Comparison of ENCODE assay signal across 28 cellular contexts in the genomic region with DNA sequence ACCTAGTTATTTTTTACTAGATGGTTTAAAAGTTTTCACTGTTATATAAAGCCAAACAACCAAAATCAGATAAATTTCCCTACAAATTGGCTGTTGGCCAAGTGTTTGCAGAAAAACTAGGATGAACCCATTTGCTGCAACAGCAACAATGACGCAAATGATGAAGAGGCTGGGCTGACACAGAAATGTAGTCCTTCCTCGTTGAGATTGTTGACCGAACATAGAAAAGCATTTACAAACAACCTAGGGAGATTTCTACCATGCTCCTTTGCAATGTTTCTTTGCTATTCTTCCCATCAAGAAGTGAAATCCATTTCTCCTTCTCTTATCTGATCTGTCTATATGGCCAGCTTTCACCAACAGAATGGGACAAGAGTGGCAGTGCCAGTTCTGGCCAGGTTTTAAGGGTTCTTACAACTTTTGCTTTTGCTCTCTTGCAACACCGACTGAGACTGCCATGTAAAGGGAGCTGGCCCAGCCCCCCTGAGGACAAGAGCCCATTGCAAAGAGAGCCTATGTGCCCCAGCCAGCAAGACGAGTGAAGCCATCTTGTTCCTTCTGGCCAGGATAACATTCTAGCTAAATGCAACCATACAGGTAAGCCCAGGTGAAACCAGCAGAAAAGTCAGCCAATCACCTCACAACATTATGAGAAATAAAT.
DNase-seq lines count a peak whose midpoint lies in the region; ATAC-seq and TF ChIP-seq lines count a peak whose summit lies in the region.
"Had no signal": no experiment of that assay in that cellular context is flagged by ENCODE, and none has a peak within 500 bp of the region (broad histone marks: within the 10 kb centered on the region; RNA-seq: fewer than 3 reads in every experiment).

No MANE protein-coding gene starts in this region.

- ATAC-seq in RWPE2 (ENCODE audit: low read depth), result no peak
- ATAC-seq: activated naive CD4-positive, alpha-beta T cell treated with anti-CD3 and anti-CD28 coated beads, Interleukin-2, amount 50 U/mL, for 72 hours; natural killer cell treated with Interleukin-12 subunit alpha and Interleukin-12 subunit beta and Interleukin-15 and Interleukin-18, amount 100 ng/mL, for 72 hours had no signal

- POLR2A ChIA-PET in HEK293 (lab: Yijun Ruan, JAX), result no interaction called here

- no peaks in the 10 kb centered on the region for H3K36me3 ChIP-seq in HEK293 (ENCODE audit: control insufficient read depth in 2 of 2, insufficient read depth in 1 of 2, low read length in 2 of 2)
- H3K36me3 ChIP-seq in RWPE2 (ENCODE audit: low read depth), result no peaks in the 10 kb centered on the region
- H3K36me3 ChIP-seq: ascending aorta, left ventricle myocardium inferior, transverse colon had no signal

- peak overlapping the region; percentile 58 for H3K27ac Mint-ChIP-seq in osteocyte (ENCODE audit: unreplicated experiment)
- H3K27ac Mint-ChIP-seq: activated B cell treated with CpG ODN at 0.5 μM for 24 hours; activated naive CD4-positive, alpha-beta T cell treated with anti-CD3 and anti-CD28 coated beads, Interleukin-2, amount 50 U/mL, for 72 hours; CD4-positive, alpha-beta memory T cell; natural killer cell treated with Interleukin-12 subunit alpha and Interleukin-12 subunit beta and Interleukin-15 and Interleukin-18, amount 100 ng/mL, for 72 hours had no signal

- DNase-seq in RWPE2 (ENCODE audit: low spot score) (no peak), fibroblast of mammary gland (ENCODE audit: low read depth) (peak; percentile 63), osteocyte (ENCODE audit: extremely low spot score, unreplicated experiment) (no peak), islet precursor cell (no peak), NK-92 (lab: John Stamatoyannopoulos, UW; ENCODE audit: unreplicated experiment) (no peak), Ammon's horn (ENCODE audit: low spot score) (no peak)
- DNase-seq in stimulated activated CD4-positive, alpha-beta T cell treated with anti-CD3 and anti-CD28 coated beads, Interleukin-2, amount 100 ng/mL, for 24 hours, result no peak
- DNase-seq: activated B cell treated with CpG ODN at 0.5 μM for 24 hours; activated CD4-positive, alpha-beta T cell treated with anti-CD3 and anti-CD28 coated beads, Interleukin-2, amount 50 U/mL, for 48 hours; activated CD8-positive, alpha-beta memory T cell treated with anti-CD3 and anti-CD28 coated beads, Interleukin-2, amount 50 U/mL, for 4 hours; CD4-positive, alpha-beta memory T cell; dermis blood vessel endothelial cell; GF-D8; GOT3; head of caudate nucleus; left ventricle myocardium inferior; midbrain; NCI-H1694 treated with DMSO at 0.1 percent for 48 hours; NCI-H226; NCI-H774; stimulated activated CD8-positive, alpha-beta memory T cell treated with anti-CD3 and anti-CD28 coated beads, Interleukin-4, amount 100 ng/mL, for 48 hours; SW 1271; transverse colon had no signal

- no peaks in the 10 kb centered on the region for H3K36me3 Mint-ChIP-seq in osteocyte (ENCODE audit: unreplicated experiment)
- H3K36me3 Mint-ChIP-seq: activated naive CD4-positive, alpha-beta T cell treated with anti-CD3 and anti-CD28 coated beads, Interleukin-2, amount 50 U/mL, for 72 hours; CD4-positive, alpha-beta memory T cell; natural killer cell treated with Interleukin-12 subunit alpha and Interleukin-12 subunit beta and Interleukin-15 and Interleukin-18, amount 100 ng/mL, for 72 hours had no signal

- H3K4me3 ChIP-seq in HEK293 (ENCODE audit: low read depth, low read length), result no peak overlapping the region
- no peak overlapping the region for H3K4me3 ChIP-seq in RWPE2 (ENCODE audit: severe bottlenecking)
- no peak overlapping the region for H3K4me3 ChIP-seq in fibroblast of mammary gland (ENCODE audit: control insufficient read depth, low read depth, low read length)
- H3K4me3 ChIP-seq: ascending aorta, left ventricle myocardium inferior, transverse colon had no signal

- H3K27ac ChIP-seq in HEK293 (ENCODE audit: extremely low read depth, low read depth, low read length) (no peak overlapping the region), RWPE2 (ENCODE audit: poor library complexity, severe bottlenecking) (peak overlapping the region; percentile 80)
- H3K27ac ChIP-seq: ascending aorta, left ventricle myocardium inferior, transverse colon had no signal

- H3K9me3 ChIP-seq in HEK293 (ENCODE audit: control insufficient read depth, insufficient read depth, low read depth, low read length) (no peaks in the 10 kb centered on the region), RWPE2 (ENCODE audit: severe bottlenecking) (no peaks in the 10 kb centered on the region)
- H3K9me3 ChIP-seq: ascending aorta, left ventricle myocardium inferior, transverse colon had no signal

- TF ChIP-seq CTCF in HEK293 (tag by site-specific recombination; IDR thresholded peaks at IDR 0.05) (no peak), RWPE2 (IDR thresholded peaks at IDR 0.05; ENCODE audit: poor library complexity, severe bottlenecking) (no peak), fibroblast of mammary gland (conservative IDR thresholded peaks at IDR 0.05; ENCODE audit: control insufficient read depth, insufficient read depth, low read depth, low read length) (no peak), osteocyte (IDR thresholded peaks at IDR 0.05) (no peak)

- no peaks in the 10 kb centered on the region for H3K27me3 ChIP-seq in RWPE2 (ENCODE audit: insufficient read depth, poor library complexity, severe bottlenecking)
- H3K27me3 ChIP-seq: ascending aorta, transverse colon had no signal

- CTCF ChIA-PET in HEK293 (lab: Yijun Ruan, JAX), result interaction anchor here (0.7 kb wide), 1 partner anchor 29 kb away, joined by 3 read pairs; no protein-coding TSS in a partner anchor

- H3K4me3 Mint-ChIP-seq in osteocyte (ENCODE audit: unreplicated experiment), result no peak overlapping the region
- H3K4me3 Mint-ChIP-seq: activated B cell treated with CpG ODN at 0.5 μM for 24 hours; CD4-positive, alpha-beta memory T cell; central memory CD8-positive, alpha-beta T cell; natural killer cell treated with Interleukin-12 subunit alpha and Interleukin-12 subunit beta and Interleukin-15 and Interleukin-18, amount 100 ng/mL, for 72 hours had no signal

- H3K4me1 Mint-ChIP-seq in osteocyte (ENCODE audit: unreplicated experiment), result peaks cover 43% of the 10 kb centered on the region
- H3K4me1 Mint-ChIP-seq: activated B cell treated with CpG ODN at 0.5 μM for 24 hours; CD4-positive, alpha-beta memory T cell; central memory CD8-positive, alpha-beta T cell had no signal

- H3K9me3 Mint-ChIP-seq in osteocyte (ENCODE audit: unreplicated experiment), result no peaks in the 10 kb centered on the region
- H3K9me3 Mint-ChIP-seq: activated B cell treated with CpG ODN at 0.5 μM for 24 hours; activated naive CD4-positive, alpha-beta T cell treated with anti-CD3 and anti-CD28 coated beads, Interleukin-2, amount 50 U/mL, for 72 hours; central memory CD8-positive, alpha-beta T cell; natural killer cell treated with Interleukin-12 subunit alpha and Interleukin-12 subunit beta and Interleukin-15 and Interleukin-18, amount 100 ng/mL, for 72 hours had no signal

- H3K4me1 ChIP-seq in HEK293 (ENCODE audit: control insufficient read depth, insufficient read depth, low read length) (no peaks in the 10 kb centered on the region), RWPE2 (ENCODE audit: insufficient read depth, poor library complexity, severe bottlenecking) (peaks cover 31% of the 10 kb centered on the region)

- H3K27me3 Mint-ChIP-seq in osteocyte (ENCODE audit: unreplicated experiment), result no peaks in the 10 kb centered on the region
- H3K27me3 Mint-ChIP-seq: activated B cell treated with CpG ODN at 0.5 μM for 24 hours; CD4-positive, alpha-beta memory T cell; central memory CD8-positive, alpha-beta T cell; natural killer cell treated with Interleukin-12 subunit alpha and Interleukin-12 subunit beta and Interleukin-15 and Interleukin-18, amount 100 ng/mL, for 72 hours had no signal

TF ChIP-seq in HEK293, 187 proteins besides CTCF, POLR2A, EP300 and RAD21 (continues in another document):
- TF ChIP-seq, protein P1, sequence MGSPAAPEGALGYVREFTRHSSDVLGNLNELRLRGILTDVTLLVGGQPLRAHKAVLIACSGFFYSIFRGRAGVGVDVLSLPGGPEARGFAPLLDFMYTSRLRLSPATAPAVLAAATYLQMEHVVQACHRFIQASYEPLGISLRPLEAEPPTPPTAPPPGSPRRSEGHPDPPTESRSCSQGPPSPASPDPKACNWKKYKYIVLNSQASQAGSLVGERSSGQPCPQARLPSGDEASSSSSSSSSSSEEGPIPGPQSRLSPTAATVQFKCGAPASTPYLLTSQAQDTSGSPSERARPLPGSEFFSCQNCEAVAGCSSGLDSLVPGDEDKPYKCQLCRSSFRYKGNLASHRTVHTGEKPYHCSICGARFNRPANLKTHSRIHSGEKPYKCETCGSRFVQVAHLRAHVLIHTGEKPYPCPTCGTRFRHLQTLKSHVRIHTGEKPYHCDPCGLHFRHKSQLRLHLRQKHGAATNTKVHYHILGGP (tag by site-specific recombination; IDR thresholded peaks at IDR 0.05), result peak; percentile 48; the same call in 1 of the 2 replicates
- TF ChIP-seq ZNF843 (tag by site-specific recombination; IDR thresholded peaks at IDR 0.05) (0 out of 2 replicates have a peak, but pooled peaks have one; percentile 16), ZNF561 (tag by site-specific recombination; IDR thresholded peaks at IDR 0.05; ENCODE audit: borderline replicate concordance) (0 out of 2 replicates have a peak, but pooled peaks have one; percentile 47), ZNF830 (tag by site-specific recombination; IDR thresholded peaks at IDR 0.05; ENCODE audit: low read depth) (peak; percentile 54; the same call in 1 of the 2 replicates), ZBTB21 (tag by site-specific recombination; IDR thresholded peaks at IDR 0.05) (no peak), ZNF777 (tag by site-specific recombination; IDR thresholded peaks at IDR 0.05; ENCODE audit: borderline replicate concordance) (no peak), GLI4 (tag by site-specific recombination; IDR thresholded peaks at IDR 0.05) (no peak), ZNF366 (tag by site-specific recombination; conservative IDR thresholded peaks at IDR 0.05) (0 out of 2 replicates have a peak, but pooled peaks have one; percentile 13)
- TF ChIP-seq, protein P2, sequence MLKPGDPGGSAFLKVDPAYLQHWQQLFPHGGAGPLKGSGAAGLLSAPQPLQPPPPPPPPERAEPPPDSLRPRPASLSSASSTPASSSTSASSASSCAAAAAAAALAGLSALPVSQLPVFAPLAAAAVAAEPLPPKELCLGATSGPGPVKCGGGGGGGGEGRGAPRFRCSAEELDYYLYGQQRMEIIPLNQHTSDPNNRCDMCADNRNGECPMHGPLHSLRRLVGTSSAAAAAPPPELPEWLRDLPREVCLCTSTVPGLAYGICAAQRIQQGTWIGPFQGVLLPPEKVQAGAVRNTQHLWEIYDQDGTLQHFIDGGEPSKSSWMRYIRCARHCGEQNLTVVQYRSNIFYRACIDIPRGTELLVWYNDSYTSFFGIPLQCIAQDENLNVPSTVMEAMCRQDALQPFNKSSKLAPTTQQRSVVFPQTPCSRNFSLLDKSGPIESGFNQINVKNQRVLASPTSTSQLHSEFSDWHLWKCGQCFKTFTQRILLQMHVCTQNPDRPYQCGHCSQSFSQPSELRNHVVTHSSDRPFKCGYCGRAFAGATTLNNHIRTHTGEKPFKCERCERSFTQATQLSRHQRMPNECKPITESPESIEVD (tag by site-specific recombination; IDR thresholded peaks at IDR 0.05), result peak; percentile 65; the same call in 1 of the 2 replicates
